In genomic region chr17:80101160-80101945, GRCh38 we compare ENCODE assay signal across 8 cellular contexts. TPM values are rescaled to one million over a fixed set of nuclear protein-coding genes. Genes with fewer than 3 reads are reported as not detected.
DNase-seq lines count a peak whose midpoint lies in the region; ATAC-seq and TF ChIP-seq lines count a peak whose summit lies in the region.

Gene GAA (plus strand): TSS chr17:80101581. CDS start chr17:80104587, 3,006 bp downstream.

- H3K9me3 Mint-ChIP-seq in activated B cell treated with CpG ODN at 0.5 μM for 24 hours = no peaks in the 10 kb centered on the region

- TF ChIP-seq CTCF in activated B cell treated with CpG ODN at 0.5 μM for 24 hours (IDR thresholded peaks at IDR 0.05) (peak; percentile 63), cardiac fibroblast (IDR thresholded peaks at IDR 0.05; ENCODE audit: low read depth, low read length) (peak; percentile 33)

- intact Hi-C loops in activated B cell treated with CpG ODN at 0.5 μM for 24 hours (cut with micrococcal nuclease) = loop anchor here (1.0 to 5.0 kb wide), 5 partner anchors 46 to 933 kb away; partner anchors contain the start of genes BAIAP2, CCDC40, EIF4A3 and RNF213

- peak within 1 kb of the TSS; percentile 86 for H3K4me3 Mint-ChIP-seq in activated B cell treated with CpG ODN at 0.5 μM for 24 hours

- CTCF ChIA-PET in activated B cell treated with CpG ODN at 0.5 μM for 24 hours (lab: Charles Lee) = interaction anchor here (0.6 to 1.5 kb wide), 17 partner anchors 10 to 1449 kb away, joined by 3 to 9 read pairs (median 3); no protein-coding TSS in a partner anchor

- peak within 1 kb of the TSS; percentile 96 for H3K4me3 ChIP-seq in cardiac fibroblast (replicated peaks in 1 of 2; ENCODE audit: low read depth in 2 of 2, low read length in 2 of 2)

- ATAC-seq in HG02981 (IDR thresholded peaks at IDR 0.05; ENCODE audit: unreplicated experiment) (peak; percentile 67), activated B cell treated with CpG ODN at 0.5 μM for 24 hours (ENCODE audit: low read depth) (peak; percentile 90)

- H3K27ac Mint-ChIP-seq in activated B cell treated with CpG ODN at 0.5 μM for 24 hours = peak within 1 kb of the TSS; percentile 83

- peaks cover 5% of the 10 kb centered on the region for H3K36me3 Mint-ChIP-seq in activated B cell treated with CpG ODN at 0.5 μM for 24 hours (ENCODE audit: low read depth)

- H3K27me3 Mint-ChIP-seq in activated B cell treated with CpG ODN at 0.5 μM for 24 hours = peaks cover 3% of the 10 kb centered on the region

- peaks cover 23% of the 10 kb centered on the region for H3K4me1 Mint-ChIP-seq in activated B cell treated with CpG ODN at 0.5 μM for 24 hours

- POLR2A ChIA-PET in activated B cell treated with CpG ODN at 0.5 μM for 24 hours (lab: Charles Lee) = interaction anchor here (0.5 to 1.5 kb wide), 13 partner anchors 11 to 889 kb away, joined by 3 to 11 read pairs (median 3); partner anchors contain the start of gene CBX8

- DNase-seq in NCI-H2081 (lab: John Stamatoyannopoulos, UW) (peak; percentile 87 to 88), NCI-H2081 treated with DMSO at 0.1 percent for 48 hours (lab: John Stamatoyannopoulos, UW) (no peak), NCI-H2227 treated with DMSO at 0.1 percent for 48 hours (lab: John Stamatoyannopoulos, UW) (peak; percentile 75), activated B cell treated with CpG ODN at 0.5 μM for 24 hours (peak; percentile 96), cardiac fibroblast (ENCODE audit: low read depth in 2 of 2) (peak; percentile 71 to 87), iris pigment epithelial cell (ENCODE audit: low read depth) (peak; percentile 76)
- peak; percentile 87 for DNase-seq in stimulated activated CD4-positive, alpha-beta T cell treated with anti-CD3 and anti-CD28 coated beads, Interleukin-12 subunit alpha, Interleukin-12 subunit beta, amount 100 ng/mL, for 4 hours

RNA-seq across cellular contexts. Expression of gene GAA, which starts in this region (rescaled TPM):
- 19.6 and 20.2 TPM in 2 replicates for total RNA-seq in activated B cell treated with CpG ODN at 0.5 μM for 24 hours
